Comparison of ENCODE assay signal across 22 cellular contexts in genomic region chr15:42450434-42450790, GRCh38. TPM values are rescaled to one million over a fixed set of nuclear protein-coding genes. Genes with fewer than 3 reads are reported as not detected.
DNase-seq lines count a peak whose midpoint lies in the region; ATAC-seq, FAIRE-seq and TF ChIP-seq lines count a peak whose summit lies in the region.
"Had no signal": no experiment of that assay in that cellular context is flagged by ENCODE, and none has a peak within 500 bp of the region (broad histone marks: within the 10 kb centered on the region; RNA-seq: fewer than 3 reads in every experiment).

No MANE protein-coding gene starts in this region.

- H3K27me3 ChIP-seq in HepG2 (ENCODE audit: control insufficient read depth in 1 of 2, insufficient read depth in 2 of 2, low read length in 2 of 2) (no peaks in the 10 kb centered on the region), right lobe of liver (no peaks in the 10 kb centered on the region), mammary epithelial cell (ENCODE audit: insufficient read depth, low read length) (no peaks in the 10 kb centered on the region), mesendoderm (ENCODE audit: insufficient read depth, low read length, poor library complexity) (no peaks in the 10 kb centered on the region), mesenchymal stem cell (ENCODE audit: control insufficient read depth in 1 of 2, insufficient read depth in 1 of 2, low read length in 2 of 2) (no peaks in the 10 kb centered on the region)

- in situ Hi-C loops in HepG2 (cut with HindIII; ENCODE audit: extremely low pct_ligation_motif_present, low pct_unique_long_range_greater_than_20kb) (no loop called here), mammary epithelial cell (cut with MboI; ENCODE audit: low sequenced_read_pairs in 2 of 2) (no loop called here)

- no peak overlapping the region for H3K9ac ChIP-seq in HepG2 (ENCODE audit: insufficient read depth, low read depth, low read length)
- no peak overlapping the region for H3K9ac ChIP-seq in mammary epithelial cell (ENCODE audit: insufficient read depth, low read length)
- no peak overlapping the region for H3K9ac ChIP-seq in mesendoderm (ENCODE audit: low read length)
- no peak overlapping the region for H3K9ac ChIP-seq in mesenchymal stem cell (ENCODE audit: low read length)

- BruUV-seq in HepG2 (replicated peaks; lab: Mats Ljungman, UMichigan) (TSS peak; percentile 55), mammary epithelial cell (replicated peaks; lab: Mats Ljungman, UMichigan) (TSS peak; percentile 50)

- no peak overlapping the region for H4K91ac ChIP-seq in mesenchymal stem cell (ENCODE audit: low read length)

- no peak for FAIRE-seq in HepG2 (lab: Jason Lieb, UNC)

- POLR2A ChIA-PET in HepG2 (lab: Yijun Ruan, JAX) = no interaction called here

- no peaks in the 10 kb centered on the region for H3K79me1 ChIP-seq in mesendoderm (ENCODE audit: low read length)
- H3K79me1 ChIP-seq in mesenchymal stem cell (replicated peaks; ENCODE audit: low read length, poor library complexity, severe bottlenecking) = peaks cover 24% of the 10 kb centered on the region

- H3K14ac ChIP-seq in mesenchymal stem cell (ENCODE audit: low read length in 2 of 2) = no peak overlapping the region

- H2AK5ac ChIP-seq in mesendoderm (ENCODE audit: low read length) (no peak overlapping the region), mesenchymal stem cell (ENCODE audit: low read length, severe bottlenecking) (no peak overlapping the region)

- peaks cover 30% of the 10 kb centered on the region for H3K36me3 Mint-ChIP-seq in neural crest cell (ENCODE audit: low read depth)

- H2AFZ ChIP-seq in HepG2 (ENCODE audit: low read length) = no peak overlapping the region
- no peak overlapping the region for H2AFZ ChIP-seq in mammary epithelial cell (ENCODE audit: low read depth, low read length)
- H2AFZ ChIP-seq in mesenchymal stem cell (ENCODE audit: low read depth, low read length) = no peak overlapping the region

- peak overlapping the region; percentile 1 for H3K27ac Mint-ChIP-seq in neural crest cell (ENCODE audit: unreplicated experiment)
- H3K27ac Mint-ChIP-seq: HFFc6 had no signal

- CTCF ChIA-PET in HepG2 (lab: Yijun Ruan, JAX; ENCODE audit: low intra/inter-chr PET ratio, low total read pairs) (no interaction called here), mammary epithelial cell (lab: Charles Lee; ENCODE audit: low non-redundant PET) (no interaction called here)

- dilution Hi-C loops in mammary epithelial cell (cut with HindIII; ENCODE audit: low sequenced_read_pairs) = no loop called here

- TF ChIP-seq POLR2A in HepG2 (IDR thresholded peaks at IDR 0.05; ENCODE audit: insufficient read depth in 1 of 2, low read depth in 2 of 2, low read length in 2 of 2) = no peak
- TF ChIP-seq POLR2A in right lobe of liver (IDR thresholded peaks at IDR 0.05) = no peak

- H3K4me1 Mint-ChIP-seq in neural crest cell = no peaks in the 10 kb centered on the region

- H3K4me2 ChIP-seq in HepG2 (ENCODE audit: low read depth, low read length) = no peak overlapping the region
- no peak overlapping the region for H3K4me2 ChIP-seq in mammary epithelial cell (ENCODE audit: insufficient read depth, low read depth, low read length)
- H3K4me2 ChIP-seq in mesendoderm (ENCODE audit: low read length) = no peak overlapping the region
- H3K4me2 ChIP-seq in mesenchymal stem cell (ENCODE audit: low read length, poor library complexity, severe bottlenecking) = no peak overlapping the region

- H3K36me3 ChIP-seq in HepG2 (replicated peaks in 1 of 2; ENCODE audit: control insufficient read depth in 1 of 2, insufficient read depth in 2 of 2, low read length in 2 of 2) = peaks cover 12 to 50% of the 10 kb centered on the region in 2 experiments
- peaks cover 0 to 60% (median 9%) of the 10 kb centered on the region in 4 donors for H3K36me3 ChIP-seq in right lobe of liver
- peaks cover 9% of the 10 kb centered on the region for H3K36me3 ChIP-seq in mammary epithelial cell (ENCODE audit: insufficient read depth, low read length)
- H3K36me3 ChIP-seq in mesendoderm (ENCODE audit: control insufficient read depth, insufficient read depth, low read length) = peaks cover 3% of the 10 kb centered on the region
- peaks cover 26 to 80% of the 10 kb centered on the region in 2 experiments for H3K36me3 ChIP-seq in mesenchymal stem cell (ENCODE audit: control insufficient read depth in 1 of 2, insufficient read depth in 2 of 2, low read depth in 1 of 2, low read length in 2 of 2)

- H3K4me1 ChIP-seq in HepG2 (ENCODE audit: insufficient read depth, low read length) = no peaks in the 10 kb centered on the region
- H3K4me1 ChIP-seq in right lobe of liver = no peaks in the 10 kb centered on the region
- H3K4me1 ChIP-seq in mammary epithelial cell (ENCODE audit: insufficient read depth, low read length) = no peaks in the 10 kb centered on the region
- H3K4me1 ChIP-seq in mesendoderm (ENCODE audit: control insufficient read depth, low read depth, low read length) = no peaks in the 10 kb centered on the region
- H3K4me1 ChIP-seq in mesenchymal stem cell (ENCODE audit: control insufficient read depth, insufficient read depth, low read depth, low read length) = peaks cover 3% of the 10 kb centered on the region

- H3K18ac ChIP-seq in mesendoderm (ENCODE audit: low read length) (no peak overlapping the region), mesenchymal stem cell (ENCODE audit: low read depth in 1 of 2, low read length in 2 of 2) (no peak overlapping the region)

- H2BK5ac ChIP-seq in mesendoderm (ENCODE audit: low read length) = no peak overlapping the region
- no peak overlapping the region for H2BK5ac ChIP-seq in mesenchymal stem cell (ENCODE audit: low read depth, low read length, poor library complexity, severe bottlenecking)

- H4K8ac ChIP-seq in mesendoderm (ENCODE audit: low read depth, low read length) (no peak overlapping the region), mesenchymal stem cell (ENCODE audit: low read length) (no peak overlapping the region)

- H2BK120ac ChIP-seq in mesendoderm (ENCODE audit: low read depth, low read length) (no peak overlapping the region), mesenchymal stem cell (ENCODE audit: low read depth, low read length) (no peak overlapping the region)

- no peaks in the 10 kb centered on the region for H3K9me3 ChIP-seq in HepG2 (ENCODE audit: low read length)
- H3K9me3 ChIP-seq in right lobe of liver = no peaks in the 10 kb centered on the region
- H3K9me3 ChIP-seq in mammary epithelial cell (replicated peaks; ENCODE audit: insufficient read depth, low read length) = no peaks in the 10 kb centered on the region
- H3K9me3 ChIP-seq in mesenchymal stem cell (ENCODE audit: control insufficient read depth, low read length) = no peaks in the 10 kb centered on the region

- no peak overlapping the region for H3K27ac ChIP-seq in HepG2 (ENCODE audit: extremely low read length, insufficient read depth, low read length)
- H3K27ac ChIP-seq in right lobe of liver = no peak overlapping the region
- no peak overlapping the region for H3K27ac ChIP-seq in mammary epithelial cell (ENCODE audit: insufficient read depth, low read depth, low read length)
- H3K27ac ChIP-seq in mesendoderm (ENCODE audit: low read depth, low read length) = no peak overlapping the region
- no peak overlapping the region for H3K27ac ChIP-seq in mesenchymal stem cell (ENCODE audit: low read length, poor library complexity, severe bottlenecking)
- H3K27ac ChIP-seq: C4-2B had no signal

- H3K4ac ChIP-seq in mesendoderm (ENCODE audit: low read depth, low read length) (no peak overlapping the region), mesenchymal stem cell (ENCODE audit: low read depth in 1 of 2, low read length in 2 of 2) (no peak overlapping the region)

- no peak for TF ChIP-seq EP300 in HepG2 (IDR thresholded peaks at IDR 0.05; ENCODE audit: low read depth in 2 of 2, low read length in 2 of 2)
- TF ChIP-seq EP300 in HepG2 (CRISPR knock-in tag; IDR thresholded peaks at IDR 0.05; ENCODE audit: borderline replicate concordance) = no peak

- H3K23ac ChIP-seq in mesendoderm (ENCODE audit: low read length) = no peak overlapping the region
- H3K23ac ChIP-seq in mesenchymal stem cell (ENCODE audit: low read length in 2 of 2) = no peak overlapping the region

- 98% methylated on average over 4 of the region's 4 CpGs for WGBS in HepG2 (ENCODE audit: low lambda C conversion rate)
- WGBS in right lobe of liver (ENCODE audit: insufficient coverage, low coverage, low lambda C conversion rate, missing lambda C conversion rate) = 93% methylated on average over 4 of the region's 4 CpGs
- 98% methylated on average over 4 of the region's 4 CpGs for WGBS in mammary epithelial cell (ENCODE audit: low coverage, missing lambda C conversion rate)
- no CpG with 5 or more reads among the region's 4 CpGs for WGBS in mesendoderm (ENCODE audit: extremely low coverage, insufficient coverage, low lambda C conversion rate)
- WGBS in mesenchymal stem cell = 99% methylated on average over 3 of the region's 4 CpGs

- no peak for TF ChIP-seq RAD21 in HepG2 (CRISPR knock-in tag; IDR thresholded peaks at IDR 0.05)

- no peaks in the 10 kb centered on the region for H3K79me2 ChIP-seq in HepG2 (ENCODE audit: insufficient read depth, low read length)
- H3K79me2 ChIP-seq in mammary epithelial cell (ENCODE audit: insufficient read depth, low read length) = no peaks in the 10 kb centered on the region
- no peaks in the 10 kb centered on the region for H3K79me2 ChIP-seq in mesendoderm (ENCODE audit: control insufficient read depth, insufficient read depth, low read length)

- H2BK15ac ChIP-seq in mesendoderm (replicated peaks; ENCODE audit: low read depth) = no peak overlapping the region
- no peak overlapping the region for H2BK15ac ChIP-seq in mesenchymal stem cell (ENCODE audit: low read depth, poor library complexity, severe bottlenecking)

- no peaks in the 10 kb centered on the region for H3K27me3 Mint-ChIP-seq in neural crest cell (ENCODE audit: low read depth)

- intact Hi-C loops in HepG2 (cut with micrococcal nuclease; ENCODE audit: unreplicated experiment) (no loop called here), right lobe of liver (cut with DNase I) (no loop called here), mammary epithelial cell (cut with micrococcal nuclease) (no loop called here)

- no peaks in the 10 kb centered on the region for H4K20me1 ChIP-seq in HepG2 (ENCODE audit: insufficient read depth, low read length)
- H4K20me1 ChIP-seq in mammary epithelial cell (ENCODE audit: insufficient read depth, low read length) = no peaks in the 10 kb centered on the region

- H3K56ac ChIP-seq in mesendoderm (ENCODE audit: low read length) = no peak overlapping the region

- TF ChIP-seq CTCF in HepG2 (CRISPR knock-in tag; IDR thresholded peaks at IDR 0.05) (no peak), right lobe of liver (IDR thresholded peaks at IDR 0.05) (no peak), mammary epithelial cell (conservative IDR thresholded peaks at IDR 0.05 in 1 of 2, IDR thresholded peaks at IDR 0.05 in 1 of 2; ENCODE audit: extremely low read depth in 1 of 2, insufficient read depth in 1 of 2, low read depth in 1 of 2, low read length in 2 of 2) (no peak), neural crest cell (conservative IDR thresholded peaks at IDR 0.05) (no peak)

- H3K4me3 ChIP-seq in HepG2 (replicated peaks in 1 of 3; ENCODE audit: insufficient read depth in 1 of 3, low read depth in 2 of 3, low read length in 3 of 3) (no peak overlapping the region), right lobe of liver (no peak overlapping the region), mammary epithelial cell (replicated peaks in 1 of 3; ENCODE audit: insufficient read depth in 1 of 3, low read depth in 2 of 3, low read length in 3 of 3) (no peak overlapping the region), mesendoderm (ENCODE audit: low read length) (no peak overlapping the region), mesenchymal stem cell (ENCODE audit: insufficient read depth in 1 of 2, low read depth in 1 of 2, low read length in 2 of 2) (no peak overlapping the region)

- no peak overlapping the region for H3K4me3 Mint-ChIP-seq in neural crest cell
- H3K4me3 Mint-ChIP-seq: HFFc6 had no signal

- H3K9me3 Mint-ChIP-seq in neural crest cell = no peaks in the 10 kb centered on the region
- H3K9me3 Mint-ChIP-seq: HFFc6 had no signal

- no peak for DNase-seq in HepG2 (ENCODE audit: low spot score)
- DNase-seq in right lobe of liver = no peak
- no peak for DNase-seq in mammary epithelial cell
- DNase-seq in neural crest cell (ENCODE audit: low read depth, low spot score) = no peak
- DNase-seq in NOMO-1 (lab: John Stamatoyannopoulos, UW; ENCODE audit: unreplicated experiment in 2 of 2) = no peak
- no peak for DNase-seq in mesendoderm
- no peak for DNase-seq in mesenchymal stem cell
- DNase-seq: ACHN, AML-193, DMS 273 treated with DMSO at 0.1 percent for 48 hours, GDM1, H7, HFFc6, Karpas-422, MM.1S, NCI-H1092, NCI-H1436 treated with DMSO at 0.1 percent for 48 hours, NCI-H2029, NCI-H345, NCI-H524 treated with DMSO at 0.1 percent for 48 hours had no signal

- no peak overlapping the region for H4K5ac ChIP-seq in mesendoderm (ENCODE audit: low read length)

- no peak overlapping the region for H2BK12ac ChIP-seq in mesenchymal stem cell (ENCODE audit: low read length in 2 of 2)

- ATAC-seq in HepG2 = no peak
- ATAC-seq in right lobe of liver = no peak
- ATAC-seq: Panc1 had no signal

RNA-seq across cellular contexts. Expression of gene ZNF106, which starts 40.5 kb away (rescaled TPM):
- total RNA-seq in HepG2 (2016; rRNA removed; fragmentation: Illumina TruSeq; extraction: Trizol) (35.1 and 63.9 TPM in 2 replicates), right lobe of liver (10 to 100 TPM; 17.5 to 24.5 (median 20.0) TPM), mammary epithelial cell (10 to 100 TPM; 48.7 to 56.3 TPM), neural crest cell (61.3 and 69.6 TPM in 2 replicates)
- 5.0 and 5.3 TPM in 2 replicates for total RNA-seq in HepG2 (2016; cell fraction: cytosol; rRNA removed; fragmentation: Illumina TruSeq; extraction: Trizol; ENCODE audit: low read depth)
- total RNA-seq in HepG2 (2016; cell fraction: insoluble cytoplasmic fraction; rRNA removed; fragmentation: Illumina TruSeq; extraction: Trizol) = 37.7 and 57.7 TPM in 2 replicates
- total RNA-seq in HepG2 (2016; cell fraction: membrane; rRNA removed; fragmentation: Illumina TruSeq; extraction: Trizol) = 15.6 and 16.3 TPM in 2 replicates
- total RNA-seq in HepG2 (2016; cell fraction: nucleus; rRNA removed; fragmentation: Illumina TruSeq; extraction: Trizol) = 30.0 and 35.0 TPM in 2 replicates
- polyA plus RNA-seq in HepG2 (2011; rRNA removed) (11.8 and 12.5 TPM in 2 replicates), mammary epithelial cell (13.0 TPM)
- polyA plus RNA-seq in HepG2 (2011; cell fraction: cytosol; rRNA removed) = 6.7 and 10.6 TPM in 2 replicates
- polyA plus RNA-seq in HepG2 (2011; cell fraction: nucleus; rRNA removed) = 4.8 and 8.1 TPM in 2 replicates
- polyA plus RNA-seq in HepG2 (2012) = 14.4 and 15.4 TPM in 2 replicates
- 0.78 and 0.85 TPM in 2 replicates for polyA plus RNA-seq in HepG2 (2016; cell fraction: cytosol; fragmentation: Illumina TruSeq; extraction: Trizol; ENCODE audit: low read depth)
- 20.0 and 21.6 TPM in 2 replicates for polyA plus RNA-seq in HepG2 (2016; cell fraction: insoluble cytoplasmic fraction; fragmentation: Illumina TruSeq; extraction: Trizol; ENCODE audit: low read depth)
- polyA plus RNA-seq in HepG2 (2016; cell fraction: membrane; fragmentation: Illumina TruSeq; extraction: Trizol; ENCODE audit: low read depth) = 2.5 and 3.2 TPM in 2 replicates
- polyA plus RNA-seq in HepG2 (2016; cell fraction: nucleus; fragmentation: Illumina TruSeq; extraction: Trizol; ENCODE audit: insufficient read depth, low read depth) = 14.9 and 17.2 TPM in 2 replicates
- 28.4 and 94.6 TPM in 2 replicates for polyA minus RNA-seq in HepG2 (2011; rRNA and poly(A)+ RNA removed; ENCODE audit: low replicate concordance)
- polyA minus RNA-seq in HepG2 (2011; cell fraction: cytosol; rRNA and poly(A)+ RNA removed) = 18.8 and 22.0 TPM in 2 replicates
- 24.3 and 30.8 TPM in 2 replicates for polyA minus RNA-seq in HepG2 (2011; cell fraction: nucleus; rRNA and poly(A)+ RNA removed)
- polyA minus RNA-seq in mammary epithelial cell = 67.6 TPM
- 21.8 TPM for polyA plus RNA-seq in mesendoderm (2013, experiment 1 of 2)
- polyA plus RNA-seq in mesendoderm (2013, experiment 2 of 2) = 21.5 TPM
- polyA plus RNA-seq in mesenchymal stem cell (2013, experiment 1 of 2) = 31.4 TPM
- polyA plus RNA-seq in mesenchymal stem cell (2013, experiment 2 of 2) = 30.0 TPM

RNA-seq across cellular contexts. Expression of gene SNAP23, which starts 45.0 kb away (rescaled TPM):
- total RNA-seq in HepG2 (2016; rRNA removed; fragmentation: Illumina TruSeq; extraction: Trizol) (101 and 136 TPM in 2 replicates), right lobe of liver (10 to 100 TPM; 20.7 to 30.9 (median 26.9) TPM), mammary epithelial cell (10 to 100 TPM; 40.0 to 45.7 TPM), neural crest cell (54.8 and 59.2 TPM in 2 replicates)
- total RNA-seq in HepG2 (2016; cell fraction: cytosol; rRNA removed; fragmentation: Illumina TruSeq; extraction: Trizol; ENCODE audit: low read depth) = 20.3 and 21.2 TPM in 2 replicates
- total RNA-seq in HepG2 (2016; cell fraction: insoluble cytoplasmic fraction; rRNA removed; fragmentation: Illumina TruSeq; extraction: Trizol) = 93.8 and 130 TPM in 2 replicates
- 31.1 and 31.7 TPM in 2 replicates for total RNA-seq in HepG2 (2016; cell fraction: membrane; rRNA removed; fragmentation: Illumina TruSeq; extraction: Trizol)
- total RNA-seq in HepG2 (2016; cell fraction: nucleus; rRNA removed; fragmentation: Illumina TruSeq; extraction: Trizol) = 50.1 and 50.5 TPM in 2 replicates
- polyA plus RNA-seq in HepG2 (2011; rRNA removed) (27.4 and 37.0 TPM in 2 replicates), mammary epithelial cell (21.7 TPM)
- polyA plus RNA-seq in HepG2 (2011; cell fraction: cytosol; rRNA removed) = 18.1 and 21.6 TPM in 2 replicates
- 32.2 and 35.2 TPM in 2 replicates for polyA plus RNA-seq in HepG2 (2011; cell fraction: nucleus; rRNA removed)
- 24.7 and 39.2 TPM in 2 replicates for polyA plus RNA-seq in HepG2 (2012)
- 7.1 and 8.2 TPM in 2 replicates for polyA plus RNA-seq in HepG2 (2016; cell fraction: cytosol; fragmentation: Illumina TruSeq; extraction: Trizol; ENCODE audit: low read depth)
- 108 and 113 TPM in 2 replicates for polyA plus RNA-seq in HepG2 (2016; cell fraction: insoluble cytoplasmic fraction; fragmentation: Illumina TruSeq; extraction: Trizol; ENCODE audit: low read depth)
- 18.3 and 19.7 TPM in 2 replicates for polyA plus RNA-seq in HepG2 (2016; cell fraction: membrane; fragmentation: Illumina TruSeq; extraction: Trizol; ENCODE audit: low read depth)
- 80.0 and 84.7 TPM in 2 replicates for polyA plus RNA-seq in HepG2 (2016; cell fraction: nucleus; fragmentation: Illumina TruSeq; extraction: Trizol; ENCODE audit: insufficient read depth, low read depth)
- 7.2 and 13.6 TPM in 2 replicates for polyA minus RNA-seq in HepG2 (2011; rRNA and poly(A)+ RNA removed; ENCODE audit: low replicate concordance)
- polyA minus RNA-seq in HepG2 (2011; cell fraction: cytosol; rRNA and poly(A)+ RNA removed) = 33.7 and 41.7 TPM in 2 replicates
- 37.5 and 51.8 TPM in 2 replicates for polyA minus RNA-seq in HepG2 (2011; cell fraction: nucleus; rRNA and poly(A)+ RNA removed)
- 28.0 TPM for polyA minus RNA-seq in mammary epithelial cell
- 46.7 TPM for polyA plus RNA-seq in mesendoderm (2013, experiment 1 of 2)
- 49.0 TPM for polyA plus RNA-seq in mesendoderm (2013, experiment 2 of 2)
- 52.7 TPM for polyA plus RNA-seq in mesenchymal stem cell (2013, experiment 1 of 2)
- polyA plus RNA-seq in mesenchymal stem cell (2013, experiment 2 of 2) = 52.4 TPM
